In the genomic region with DNA sequence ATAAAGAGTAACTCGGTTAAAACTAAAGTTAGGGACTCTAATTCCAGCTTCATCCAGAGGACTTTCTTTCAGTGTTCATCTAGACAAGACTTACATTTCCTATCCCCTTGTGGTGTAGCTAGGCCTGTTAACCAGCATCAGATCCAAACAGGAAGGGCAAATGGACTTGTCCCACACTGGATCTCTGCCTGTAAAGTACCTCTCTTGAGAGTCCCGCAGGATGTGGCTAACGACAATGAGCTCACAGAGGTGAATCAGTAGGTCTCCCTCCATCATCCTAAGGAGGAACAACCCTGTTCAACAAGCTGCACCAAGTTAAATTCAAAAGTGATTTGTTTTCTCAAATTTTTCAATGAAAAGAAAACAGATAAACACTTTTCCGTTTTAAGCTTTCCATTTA, we compare ENCODE assay signal across 2 cellular contexts.
TF ChIP-seq lines count a peak whose summit lies in the region.

No MANE protein-coding gene starts in this region.

TF ChIP-seq in GM23338, 12 proteins besides CTCF, POLR2A, EP300 and RAD21 (continues in another document):
- TF ChIP-seq, protein P1, sequence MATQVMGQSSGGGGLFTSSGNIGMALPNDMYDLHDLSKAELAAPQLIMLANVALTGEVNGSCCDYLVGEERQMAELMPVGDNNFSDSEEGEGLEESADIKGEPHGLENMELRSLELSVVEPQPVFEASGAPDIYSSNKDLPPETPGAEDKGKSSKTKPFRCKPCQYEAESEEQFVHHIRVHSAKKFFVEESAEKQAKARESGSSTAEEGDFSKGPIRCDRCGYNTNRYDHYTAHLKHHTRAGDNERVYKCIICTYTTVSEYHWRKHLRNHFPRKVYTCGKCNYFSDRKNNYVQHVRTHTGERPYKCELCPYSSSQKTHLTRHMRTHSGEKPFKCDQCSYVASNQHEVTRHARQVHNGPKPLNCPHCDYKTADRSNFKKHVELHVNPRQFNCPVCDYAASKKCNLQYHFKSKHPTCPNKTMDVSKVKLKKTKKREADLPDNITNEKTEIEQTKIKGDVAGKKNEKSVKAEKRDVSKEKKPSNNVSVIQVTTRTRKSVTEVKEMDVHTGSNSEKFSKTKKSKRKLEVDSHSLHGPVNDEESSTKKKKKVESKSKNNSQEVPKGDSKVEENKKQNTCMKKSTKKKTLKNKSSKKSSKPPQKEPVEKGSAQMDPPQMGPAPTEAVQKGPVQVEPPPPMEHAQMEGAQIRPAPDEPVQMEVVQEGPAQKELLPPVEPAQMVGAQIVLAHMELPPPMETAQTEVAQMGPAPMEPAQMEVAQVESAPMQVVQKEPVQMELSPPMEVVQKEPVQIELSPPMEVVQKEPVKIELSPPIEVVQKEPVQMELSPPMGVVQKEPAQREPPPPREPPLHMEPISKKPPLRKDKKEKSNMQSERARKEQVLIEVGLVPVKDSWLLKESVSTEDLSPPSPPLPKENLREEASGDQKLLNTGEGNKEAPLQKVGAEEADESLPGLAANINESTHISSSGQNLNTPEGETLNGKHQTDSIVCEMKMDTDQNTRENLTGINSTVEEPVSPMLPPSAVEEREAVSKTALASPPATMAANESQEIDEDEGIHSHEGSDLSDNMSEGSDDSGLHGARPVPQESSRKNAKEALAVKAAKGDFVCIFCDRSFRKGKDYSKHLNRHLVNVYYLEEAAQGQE (IDR thresholded peaks at IDR 0.05; ENCODE audit: unreplicated experiment) = no peak
- TF ChIP-seq, protein P2, sequence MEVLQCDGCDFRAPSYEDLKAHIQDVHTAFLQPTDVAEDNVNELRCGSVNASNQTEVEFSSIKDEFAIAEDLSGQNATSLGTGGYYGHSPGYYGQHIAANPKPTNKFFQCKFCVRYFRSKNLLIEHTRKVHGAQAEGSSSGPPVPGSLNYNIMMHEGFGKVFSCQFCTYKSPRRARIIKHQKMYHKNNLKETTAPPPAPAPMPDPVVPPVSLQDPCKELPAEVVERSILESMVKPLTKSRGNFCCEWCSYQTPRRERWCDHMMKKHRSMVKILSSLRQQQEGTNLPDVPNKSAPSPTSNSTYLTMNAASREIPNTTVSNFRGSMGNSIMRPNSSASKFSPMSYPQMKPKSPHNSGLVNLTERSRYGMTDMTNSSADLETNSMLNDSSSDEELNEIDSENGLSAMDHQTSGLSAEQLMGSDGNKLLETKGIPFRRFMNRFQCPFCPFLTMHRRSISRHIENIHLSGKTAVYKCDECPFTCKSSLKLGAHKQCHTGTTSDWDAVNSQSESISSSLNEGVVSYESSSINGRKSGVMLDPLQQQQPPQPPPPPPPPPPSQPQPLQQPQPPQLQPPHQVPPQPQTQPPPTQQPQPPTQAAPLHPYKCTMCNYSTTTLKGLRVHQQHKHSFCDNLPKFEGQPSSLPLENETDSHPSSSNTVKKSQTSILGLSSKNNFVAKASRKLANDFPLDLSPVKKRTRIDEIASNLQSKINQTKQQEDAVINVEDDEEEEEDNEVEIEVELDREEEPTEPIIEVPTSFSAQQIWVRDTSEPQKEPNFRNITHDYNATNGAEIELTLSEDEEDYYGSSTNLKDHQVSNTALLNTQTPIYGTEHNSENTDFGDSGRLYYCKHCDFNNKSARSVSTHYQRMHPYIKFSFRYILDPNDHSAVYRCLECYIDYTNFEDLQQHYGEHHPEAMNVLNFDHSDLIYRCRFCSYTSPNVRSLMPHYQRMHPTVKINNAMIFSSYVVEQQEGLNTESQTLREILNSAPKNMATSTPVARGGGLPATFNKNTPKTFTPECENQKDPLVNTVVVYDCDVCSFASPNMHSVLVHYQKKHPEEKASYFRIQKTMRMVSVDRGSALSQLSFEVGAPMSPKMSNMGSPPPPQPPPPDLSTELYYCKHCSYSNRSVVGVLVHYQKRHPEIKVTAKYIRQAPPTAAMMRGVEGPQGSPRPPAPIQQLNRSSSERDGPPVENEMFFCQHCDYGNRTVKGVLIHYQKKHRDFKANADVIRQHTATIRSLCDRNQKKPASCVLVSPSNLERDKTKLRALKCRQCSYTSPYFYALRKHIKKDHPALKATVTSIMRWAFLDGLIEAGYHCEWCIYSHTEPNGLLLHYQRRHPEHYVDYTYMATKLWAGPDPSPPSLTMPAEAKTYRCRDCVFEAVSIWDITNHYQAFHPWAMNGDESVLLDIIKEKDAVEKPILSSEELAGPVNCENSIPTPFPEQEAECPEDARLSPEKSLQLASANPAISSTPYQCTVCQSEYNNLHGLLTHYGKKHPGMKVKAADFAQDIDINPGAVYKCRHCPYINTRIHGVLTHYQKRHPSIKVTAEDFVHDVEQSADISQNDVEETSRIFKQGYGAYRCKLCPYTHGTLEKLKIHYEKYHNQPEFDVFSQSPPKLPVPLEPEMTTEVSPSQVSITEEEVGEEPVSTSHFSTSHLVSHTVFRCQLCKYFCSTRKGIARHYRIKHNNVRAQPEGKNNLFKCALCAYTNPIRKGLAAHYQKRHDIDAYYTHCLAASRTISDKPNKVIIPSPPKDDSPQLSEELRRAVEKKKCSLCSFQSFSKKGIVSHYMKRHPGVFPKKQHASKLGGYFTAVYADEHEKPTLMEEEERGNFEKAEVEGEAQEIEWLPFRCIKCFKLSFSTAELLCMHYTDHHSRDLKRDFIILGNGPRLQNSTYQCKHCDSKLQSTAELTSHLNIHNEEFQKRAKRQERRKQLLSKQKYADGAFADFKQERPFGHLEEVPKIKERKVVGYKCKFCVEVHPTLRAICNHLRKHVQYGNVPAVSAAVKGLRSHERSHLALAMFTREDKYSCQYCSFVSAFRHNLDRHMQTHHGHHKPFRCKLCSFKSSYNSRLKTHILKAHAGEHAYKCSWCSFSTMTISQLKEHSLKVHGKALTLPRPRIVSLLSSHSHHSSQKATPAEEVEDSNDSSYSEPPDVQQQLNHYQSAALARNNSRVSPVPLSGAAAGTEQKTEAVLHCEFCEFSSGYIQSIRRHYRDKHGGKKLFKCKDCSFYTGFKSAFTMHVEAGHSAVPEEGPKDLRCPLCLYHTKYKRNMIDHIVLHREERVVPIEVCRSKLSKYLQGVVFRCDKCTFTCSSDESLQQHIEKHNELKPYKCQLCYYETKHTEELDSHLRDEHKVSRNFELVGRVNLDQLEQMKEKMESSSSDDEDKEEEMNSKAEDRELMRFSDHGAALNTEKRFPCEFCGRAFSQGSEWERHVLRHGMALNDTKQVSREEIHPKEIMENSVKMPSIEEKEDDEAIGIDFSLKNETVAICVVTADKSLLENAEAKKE (CRISPR knock-in tag; IDR thresholded peaks at IDR 0.05) = no peak
- TF ChIP-seq CREB1 (CRISPR knock-in tag; IDR thresholded peaks at IDR 0.05; ENCODE audit: low read depth) = no peak
- TF ChIP-seq, protein P3, sequence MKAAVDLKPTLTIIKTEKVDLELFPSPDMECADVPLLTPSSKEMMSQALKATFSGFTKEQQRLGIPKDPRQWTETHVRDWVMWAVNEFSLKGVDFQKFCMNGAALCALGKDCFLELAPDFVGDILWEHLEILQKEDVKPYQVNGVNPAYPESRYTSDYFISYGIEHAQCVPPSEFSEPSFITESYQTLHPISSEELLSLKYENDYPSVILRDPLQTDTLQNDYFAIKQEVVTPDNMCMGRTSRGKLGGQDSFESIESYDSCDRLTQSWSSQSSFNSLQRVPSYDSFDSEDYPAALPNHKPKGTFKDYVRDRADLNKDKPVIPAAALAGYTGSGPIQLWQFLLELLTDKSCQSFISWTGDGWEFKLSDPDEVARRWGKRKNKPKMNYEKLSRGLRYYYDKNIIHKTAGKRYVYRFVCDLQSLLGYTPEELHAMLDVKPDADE (IDR thresholded peaks at IDR 0.05) = no peak
- no peak for TF ChIP-seq NANOG (IDR thresholded peaks at IDR 0.05; ENCODE audit: borderline replicate concordance)
- TF ChIP-seq ZNF114 (CRISPR knock-in tag; IDR thresholded peaks at IDR 0.05) = no peak
- TF ChIP-seq ZNF331 (CRISPR knock-in tag; IDR thresholded peaks at IDR 0.05; ENCODE audit: low read depth) = no peak
- TF ChIP-seq EZH2phosphoT487 (IDR thresholded peaks at IDR 0.05; ENCODE audit: unreplicated experiment) = no peak
- no peak for TF ChIP-seq EZH2 (IDR thresholded peaks at IDR 0.05; ENCODE audit: low read depth, unreplicated experiment)
- TF ChIP-seq POLR2AphosphoS5 (IDR thresholded peaks at IDR 0.05; ENCODE audit: low read depth) = no peak

TF ChIP-seq in H1, 55 proteins besides CTCF, POLR2A, EP300 and RAD21:
- TF ChIP-seq ZNF274 (IDR thresholded peaks at IDR 0.05; ENCODE audit: borderline replicate concordance, extremely low read depth, low read length) (no peak), MAFK (IDR thresholded peaks at IDR 0.05; ENCODE audit: low read depth, low read length) (no peak), TEAD4 (IDR thresholded peaks at IDR 0.05; ENCODE audit: low read depth, low read length) (no peak), EZH2 (IDR thresholded peaks at IDR 0.05; ENCODE audit: low read depth, low read length, severe bottlenecking) (no peak), RNF2 (IDR thresholded peaks at IDR 0.05; ENCODE audit: borderline replicate concordance, low read depth, low read length, missing control alignments, poor library complexity, severe bottlenecking) (no peak), FOSL1 (IDR thresholded peaks at IDR 0.05; ENCODE audit: insufficient read depth, low read depth, low read length) (no peak)
- TF ChIP-seq, protein P4, sequence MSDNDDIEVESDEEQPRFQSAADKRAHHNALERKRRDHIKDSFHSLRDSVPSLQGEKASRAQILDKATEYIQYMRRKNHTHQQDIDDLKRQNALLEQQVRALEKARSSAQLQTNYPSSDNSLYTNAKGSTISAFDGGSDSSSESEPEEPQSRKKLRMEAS (IDR thresholded peaks at IDR 0.05) = no peak
